23 cellular contexts compared by ENCODE assay signal in the genomic region with DNA sequence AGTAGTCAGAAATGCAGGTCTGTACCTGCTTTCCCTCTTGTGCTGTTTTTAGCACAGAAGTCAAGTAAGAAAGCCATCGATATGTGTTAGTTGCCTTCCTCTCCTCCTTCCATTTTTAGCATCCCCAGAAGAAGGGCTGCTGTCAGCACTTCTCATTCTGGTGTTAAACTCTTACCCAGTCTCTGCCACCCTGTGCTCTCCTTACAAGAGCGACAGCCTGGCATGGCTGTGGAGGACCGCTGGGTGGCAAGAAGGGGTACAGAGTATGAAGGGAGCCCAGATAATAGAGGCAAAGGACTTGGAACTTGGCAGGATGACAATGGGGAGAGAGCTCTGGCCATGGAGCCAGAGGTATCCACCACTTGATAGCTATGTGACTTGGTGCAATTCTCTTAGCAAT.
"Had no signal": no experiment of that assay in that cellular context is flagged by ENCODE, and none has a peak within 500 bp of the region (broad histone marks: within the 10 kb centered on the region; RNA-seq: fewer than 3 reads in every experiment).

No MANE protein-coding gene starts in this region.

- H3K36me3 ChIP-seq: adrenal gland had no signal

- H3K4me1 ChIP-seq: adrenal gland had no signal

- DNase-seq: activated CD4-positive, alpha-beta T cell treated with anti-CD3 and anti-CD28 coated beads, Interleukin-2, amount 10 ng/mL, durations not matched to agents 24 days and 14 days; activated CD4-positive, alpha-beta T cell treated with anti-CD3 and anti-CD28 coated beads, Interleukin-2, amount 50 U/mL, for 4 hours; activated CD8-positive, alpha-beta T cell treated with anti-CD3 and anti-CD28 coated beads for 36 hours; activated gamma-delta T cell treated with Interleukin-2 at 50 U/mL for 16 hours; activated naive CD4-positive, alpha-beta T cell treated with anti-CD3 and anti-CD28 coated beads for 36 hours; activated T-cell treated with anti-CD3 and anti-CD28 coated beads, Interleukin-2, amount 50 U/mL, for 24 hours; adrenal gland; central memory CD4-positive, alpha-beta T cell; NCI-H1105; NCI-H1417 treated with DMSO at 0.1 percent for 48 hours; NCI-H187 treated with DMSO at 0.1 percent for 48 hours; NCI-H2081; NCI-H345; NCI-H524 treated with DMSO at 0.1 percent for 48 hours; NK-92 treated with Interleukin-12 subunit alpha and Interleukin-12 subunit beta, amount 100 ng/mL, for 24 hours; PC-3; SIG-M5; T1000 had no signal

- H3K27me3 Mint-ChIP-seq: brain had no signal

- H3K4me3 ChIP-seq: adrenal gland had no signal

- H3K27ac ChIP-seq: adrenal gland, RWPE1 had no signal

- H3K9me3 Mint-ChIP-seq: activated CD4-positive, alpha-beta T cell treated with anti-CD3 and anti-CD28 coated beads, Interleukin-2, amount 10 ng/mL, durations not matched to agents 24 days and 14 days; activated CD8-positive, alpha-beta T cell treated with anti-CD3 and anti-CD28 coated beads for 36 hours; activated naive CD4-positive, alpha-beta T cell treated with anti-CD3 and anti-CD28 coated beads for 36 hours; activated naive CD4-positive, alpha-beta T cell treated with anti-CD3 and anti-CD28 coated beads, Interleukin-2, amount 50 U/mL, for 72 hours; activated T-cell treated with anti-CD3 and anti-CD28 coated beads, Interleukin-2, amount 50 U/mL, for 24 hours; activated T-helper 1 cell treated with anti-CD3 and anti-CD28 coated beads, Interleukin-12 subunit alpha, Interleukin-12 subunit beta, Interleukin-2, Interleukin-4 antibody, amounts not matched to agents 30 ng/mL and 10 ng/mL and 1 ng/mL, durations not matched to agents 14 hours and 24 hours and 36 hours had no signal

- H3K27me3 ChIP-seq: adrenal gland had no signal

- H3K36me3 Mint-ChIP-seq: activated naive CD4-positive, alpha-beta T cell treated with anti-CD3 and anti-CD28 coated beads, Interleukin-2, amount 50 U/mL, for 72 hours; brain had no signal

- H3K4me3 Mint-ChIP-seq: activated CD4-positive, alpha-beta T cell treated with anti-CD3 and anti-CD28 coated beads, Interleukin-2, amount 10 ng/mL, durations not matched to agents 24 days and 14 days; activated CD8-positive, alpha-beta T cell treated with anti-CD3 and anti-CD28 coated beads for 36 hours; activated naive CD4-positive, alpha-beta T cell treated with anti-CD3 and anti-CD28 coated beads for 36 hours; activated T-cell treated with anti-CD3 and anti-CD28 coated beads, Interleukin-2, amount 50 U/mL, for 24 hours; activated T-helper 1 cell treated with anti-CD3 and anti-CD28 coated beads, Interleukin-12 subunit alpha, Interleukin-12 subunit beta, Interleukin-2, Interleukin-4 antibody, amounts not matched to agents 30 ng/mL and 10 ng/mL and 1 ng/mL, durations not matched to agents 14 hours and 24 hours and 36 hours; brain had no signal

- ATAC-seq: activated CD8-positive, alpha-beta T cell treated with anti-CD3 and anti-CD28 coated beads for 36 hours; activated naive CD4-positive, alpha-beta T cell treated with anti-CD3 and anti-CD28 coated beads, Interleukin-2, amount 50 U/mL, for 72 hours; Right ventricle myocardium inferior had no signal

- H3K27ac Mint-ChIP-seq: activated CD4-positive, alpha-beta T cell treated with anti-CD3 and anti-CD28 coated beads, Interleukin-2, amount 10 ng/mL, durations not matched to agents 24 days and 14 days; activated CD8-positive, alpha-beta T cell treated with anti-CD3 and anti-CD28 coated beads for 36 hours; activated naive CD4-positive, alpha-beta T cell treated with anti-CD3 and anti-CD28 coated beads for 36 hours; activated naive CD4-positive, alpha-beta T cell treated with anti-CD3 and anti-CD28 coated beads, Interleukin-2, amount 50 U/mL, for 72 hours; activated T-cell treated with anti-CD3 and anti-CD28 coated beads, Interleukin-2, amount 50 U/mL, for 24 hours; activated T-helper 1 cell treated with anti-CD3 and anti-CD28 coated beads, Interleukin-12 subunit alpha, Interleukin-12 subunit beta, Interleukin-2, Interleukin-4 antibody, amounts not matched to agents 30 ng/mL and 10 ng/mL and 1 ng/mL, durations not matched to agents 14 hours and 24 hours and 36 hours had no signal

- H3K9me3 ChIP-seq: adrenal gland had no signal

- H3K4me1 Mint-ChIP-seq: activated CD4-positive, alpha-beta T cell treated with anti-CD3 and anti-CD28 coated beads, Interleukin-2, amount 10 ng/mL, durations not matched to agents 24 days and 14 days had no signal
